17 cellular contexts compared by ENCODE assay signal in the genomic region with DNA sequence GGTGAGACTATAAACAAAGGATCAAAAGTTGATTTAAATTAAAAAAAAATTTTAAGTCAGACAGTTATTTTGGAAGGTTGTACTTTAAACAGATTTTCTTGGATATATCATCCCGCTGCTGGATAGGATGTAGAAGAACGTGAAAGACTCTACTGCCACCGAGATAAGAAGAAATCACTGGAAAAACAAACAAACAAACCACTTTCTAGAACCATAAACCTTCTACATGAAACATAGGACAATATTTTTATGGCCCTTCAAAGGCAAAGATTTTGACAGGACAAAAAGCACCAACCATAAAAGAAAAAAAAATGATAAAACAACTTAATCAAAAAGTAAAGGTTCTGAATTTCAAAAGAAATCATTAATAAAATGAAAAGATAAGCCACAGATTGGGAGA.
DNase-seq lines count a peak whose midpoint lies in the region; ATAC-seq and TF ChIP-seq lines count a peak whose summit lies in the region.
"Had no signal": no experiment of that assay in that cellular context is flagged by ENCODE, and none has a peak within 500 bp of the region (broad histone marks: within the 10 kb centered on the region; RNA-seq: fewer than 3 reads in every experiment).

No MANE protein-coding gene starts in this region.

- 20% methylated on average over 3 of the region's 3 CpGs for WGBS in smooth muscle cell (ENCODE audit: low lambda C conversion rate)

- H3K4me3 ChIP-seq in smooth muscle cell: no peak overlapping the region
- H3K4me3 ChIP-seq: BLaER1, GM23248 had no signal

- peak overlapping the region; percentile 25 for H3K4me2 ChIP-seq in smooth muscle cell
- H3K4me2 ChIP-seq: BLaER1 had no signal

- DNase-seq in LoVo (ENCODE audit: low spot score) (peak; percentile 8), mesothelial cell of epicardium (ENCODE audit: low spot score in 2 of 2, unreplicated experiment in 2 of 2) (no peak), smooth muscle cell (lab: John Stamatoyannopoulos, UW; ENCODE audit: unreplicated experiment) (no peak), globus pallidus (ENCODE audit: low spot score) (no peak)
- DNase-seq: Caco-2; CD4-positive, CD25-positive, alpha-beta regulatory T cell; CD8-positive, alpha-beta T cell; DMS153; DND-41; GM23248; H7; HCEC 1CT had no signal

- peaks cover 10% of the 10 kb centered on the region for H3K4me1 ChIP-seq in smooth muscle cell (ENCODE audit: low read depth)
- H3K4me1 ChIP-seq: BLaER1, Caco-2 had no signal

- H3K27me3 ChIP-seq in smooth muscle cell (ENCODE audit: low read depth): no peaks in the 10 kb centered on the region
- H3K27me3 ChIP-seq: BLaER1 had no signal

- ATAC-seq in HG03520 (IDR thresholded peaks at IDR 0.05; ENCODE audit: unreplicated experiment) (no peak), HG02884 (IDR thresholded peaks at IDR 0.05; ENCODE audit: unreplicated experiment) (no peak)
- ATAC-seq: CD8-positive, alpha-beta T cell had no signal

- TF ChIP-seq CTCF in mesothelial cell of epicardium (IDR thresholded peaks at IDR 0.05; ENCODE audit: unreplicated experiment): no peak
- no peak for TF ChIP-seq CTCF in smooth muscle cell (IDR thresholded peaks at IDR 0.05; ENCODE audit: borderline replicate concordance, insufficient read depth, poor library complexity, severe bottlenecking)

- H2AFZ ChIP-seq in smooth muscle cell (ENCODE audit: low read depth): no peak overlapping the region
- H2AFZ ChIP-seq: GM23248 had no signal

- no peaks in the 10 kb centered on the region for H3K79me2 ChIP-seq in smooth muscle cell (ENCODE audit: low read depth)

- no peak overlapping the region for H3K9ac ChIP-seq in smooth muscle cell (ENCODE audit: low read depth)
- H3K9ac ChIP-seq: BLaER1, GM23248 had no signal

- H3K27me3 Mint-ChIP-seq in mesothelial cell of epicardium (ENCODE audit: low read depth): no peaks in the 10 kb centered on the region

- H3K36me3 ChIP-seq in smooth muscle cell (ENCODE audit: low read depth): no peaks in the 10 kb centered on the region
- H3K36me3 ChIP-seq: BLaER1 had no signal

- H3K9me3 ChIP-seq in smooth muscle cell (replicated peaks; ENCODE audit: low read depth): no peaks in the 10 kb centered on the region
- H3K9me3 ChIP-seq: BLaER1, Caco-2 had no signal

- H3F3A ChIP-seq in smooth muscle cell (ENCODE audit: low read depth): no peaks in the 10 kb centered on the region

- no peak overlapping the region for H3K4me3 Mint-ChIP-seq in mesothelial cell of epicardium
- H3K4me3 Mint-ChIP-seq: B cell; CD4-positive, CD25-positive, alpha-beta regulatory T cell; CD8-positive, alpha-beta T cell had no signal

- peaks cover 16% of the 10 kb centered on the region for H3K9me3 Mint-ChIP-seq in mesothelial cell of epicardium
- H3K9me3 Mint-ChIP-seq: CD8-positive, alpha-beta T cell had no signal

- peaks cover 24% of the 10 kb centered on the region for H3K4me1 Mint-ChIP-seq in mesothelial cell of epicardium
- H3K4me1 Mint-ChIP-seq: B cell; CD4-positive, CD25-positive, alpha-beta regulatory T cell had no signal

- peak overlapping the region; percentile 14 for H3K27ac Mint-ChIP-seq in mesothelial cell of epicardium
- H3K27ac Mint-ChIP-seq: B cell; CD4-positive, CD25-positive, alpha-beta regulatory T cell; CD8-positive, alpha-beta T cell had no signal

- H4K20me1 ChIP-seq in smooth muscle cell (ENCODE audit: low read depth): no peaks in the 10 kb centered on the region
- H4K20me1 ChIP-seq: BLaER1 had no signal

- H3K36me3 Mint-ChIP-seq in mesothelial cell of epicardium: no peaks in the 10 kb centered on the region
- H3K36me3 Mint-ChIP-seq: CD4-positive, CD25-positive, alpha-beta regulatory T cell; CD8-positive, alpha-beta T cell had no signal

- H3K27ac ChIP-seq in smooth muscle cell (ENCODE audit: low read depth): no peak overlapping the region
- H3K27ac ChIP-seq: BLaER1, C4-2B, GM23248 had no signal
